In genomic region chr9:91905958-91906585, GRCh38 we compare ENCODE assay signal across 7 cellular contexts. TPM values are rescaled to one million over a fixed set of nuclear protein-coding genes. Genes with fewer than 3 reads are reported as not detected.
A peak's percentile ranks its signal among the peaks of the same experiment; 100 is the strongest.
DNase-seq lines count a peak whose midpoint lies in the region; ATAC-seq and TF ChIP-seq lines count a peak whose summit lies in the region.

No MANE protein-coding gene starts in this region.

- no peaks in the 10 kb centered on the region for H3K36me3 ChIP-seq in HEK293 (ENCODE audit: control insufficient read depth in 2 of 2, insufficient read depth in 1 of 2, low read length in 2 of 2)
- no peaks in the 10 kb centered on the region for H3K36me3 ChIP-seq in prostate gland

- H3K9me3 ChIP-seq in HEK293 (ENCODE audit: control insufficient read depth, insufficient read depth, low read depth, low read length), result no peaks in the 10 kb centered on the region
- H3K9me3 ChIP-seq in T-helper 17 cell (ENCODE audit: control insufficient read depth, low read length, poor library complexity, severe bottlenecking), result no peaks in the 10 kb centered on the region
- no peaks in the 10 kb centered on the region for H3K9me3 ChIP-seq in prostate gland

- H3K4me1 ChIP-seq in HEK293 (ENCODE audit: control insufficient read depth, insufficient read depth, low read length) (peaks cover 20% of the 10 kb centered on the region), prostate gland (replicated peaks) (peaks cover 23% of the 10 kb centered on the region)

- H3K36me3 Mint-ChIP-seq in T-helper 17 cell (ENCODE audit: low read depth), result no peaks in the 10 kb centered on the region
- H3K36me3 Mint-ChIP-seq in effector memory CD8-positive, alpha-beta T cell (ENCODE audit: insufficient read depth), result peaks cover 3% of the 10 kb centered on the region

- WGBS in prostate gland, result 40% methylated on average over 12 of the region's 12 CpGs

- TF ChIP-seq CTCF in HEK293 (tag by site-specific recombination; IDR thresholded peaks at IDR 0.05) (no peak), prostate gland (IDR thresholded peaks at IDR 0.05) (no peak)

- intact Hi-C loops in prostate gland (cut with DNase I), result loop anchor here (2.0 kb wide), 1 partner anchor 19 kb away; no protein-coding TSS in a partner anchor

- ATAC-seq in T-helper 17 cell, result peak; percentile 95
- peak; percentile 98 for ATAC-seq in effector memory CD8-positive, alpha-beta T cell (replicated peaks)
- no peak for ATAC-seq in HG02884 (IDR thresholded peaks at IDR 0.05; ENCODE audit: unreplicated experiment)
- ATAC-seq in HG03280 (IDR thresholded peaks at IDR 0.05; ENCODE audit: unreplicated experiment), result no peak

- H3K9me3 Mint-ChIP-seq in effector memory CD8-positive, alpha-beta T cell, result no peaks in the 10 kb centered on the region

- H3K27ac ChIP-seq in HEK293 (ENCODE audit: extremely low read depth, low read depth, low read length) (no peak overlapping the region; the same call in 1 of the 2 replicates), prostate gland (peak overlapping the region; percentile 53 to 91)

- H3K27me3 ChIP-seq in prostate gland (replicated peaks; ENCODE audit: insufficient read depth), result no peaks in the 10 kb centered on the region

- DNase-seq in T-helper 17 cell (peak in 1 of 3 donors; percentile 28), prostate gland (ENCODE audit: low spot score) (peak; percentile 51), putamen (ENCODE audit: low spot score) (no peak)
- peak; percentile 64 to 67 (median 65) for DNase-seq in effector memory CD8-positive, alpha-beta T cell

- POLR2A ChIA-PET in HEK293 (lab: Yijun Ruan, JAX), result no interaction called here

- H3K27me3 Mint-ChIP-seq in T-helper 17 cell, result peaks cover 7% of the 10 kb centered on the region
- H3K27me3 Mint-ChIP-seq in effector memory CD8-positive, alpha-beta T cell, result no peaks in the 10 kb centered on the region

- H3K4me3 ChIP-seq in HEK293 (ENCODE audit: low read depth, low read length) (no peak overlapping the region), prostate gland (peak overlapping the region; percentile 24 to 39)

- no peak overlapping the region for H3K4me3 Mint-ChIP-seq in T-helper 17 cell
- H3K4me3 Mint-ChIP-seq in effector memory CD8-positive, alpha-beta T cell, result no peak overlapping the region

- CTCF ChIA-PET in HEK293 (lab: Yijun Ruan, JAX), result interaction anchor here (0.6 kb wide), 1 partner anchor 757 kb away, joined by 3 read pairs; no protein-coding TSS in a partner anchor

- no peak overlapping the region for H3K27ac Mint-ChIP-seq in T-helper 17 cell
- H3K27ac Mint-ChIP-seq in effector memory CD8-positive, alpha-beta T cell, result no peak overlapping the region

- peaks cover 11% of the 10 kb centered on the region for H3K4me1 Mint-ChIP-seq in T-helper 17 cell
- peaks cover 10 to 12% of the 10 kb centered on the region in 2 donors for H3K4me1 Mint-ChIP-seq in effector memory CD8-positive, alpha-beta T cell (ENCODE audit: low read depth in 2 of 2)

- no peak for TF ChIP-seq POLR2A in prostate gland (IDR thresholded peaks at IDR 0.05)

TF ChIP-seq in HEK293, 187 proteins besides CTCF, POLR2A, EP300 and RAD21:
- TF ChIP-seq ZIC2 (tag by site-specific recombination; IDR thresholded peaks at IDR 0.05), result peak; percentile 18; the same call in 1 of the 2 replicates
- TF ChIP-seq SP7 (tag by site-specific recombination; IDR thresholded peaks at IDR 0.05), result peak; percentile 39
- no peak for TF ChIP-seq ZNF585B (tag by site-specific recombination; IDR thresholded peaks at IDR 0.05)

RNA-seq across cellular contexts. Expression of gene ROR2, which starts 44.0 kb away (rescaled TPM):
- under 1 TPM; 0.22 to 0.37 TPM for total RNA-seq in T-helper 17 cell
- 10 to 100 TPM; 37.2 to 43.9 TPM for total RNA-seq in prostate gland

Comparison
In these comparisons a context has a peak if more than half of its experiments do, and no peak if none do; other contexts are left out.
1. ATAC-seq: peak in T-helper 17 cell (single experiment) and effector memory CD8-positive, alpha-beta T cell (single experiment); none in HG02884 (single experiment) and HG03280 (single experiment).
2. RNA of gene ROR2, which starts 44.0 kb away (total RNA-seq): 37.2 to 43.9 TPM in prostate gland; 0.22 to 0.37 TPM in T-helper 17 cell; every median in the first group is over 10 times any median in the second.